19 cellular contexts compared by ENCODE assay signal in genomic region chr1:4308826-4309225, GRCh38.
"Had no signal": no experiment of that assay in that cellular context is flagged by ENCODE, and none has a peak within 500 bp of the region (broad histone marks: within the 10 kb centered on the region; RNA-seq: fewer than 3 reads in every experiment).

No MANE protein-coding gene starts in this region.

- H3K9me2 ChIP-seq: SK-N-SH had no signal

- H3K9me3 ChIP-seq: SK-N-SH had no signal

- DNase-seq: KBM-7, MV-4-11, NCI-H1048, NCI-H1105, NCI-H1417, NCI-H1436 treated with DMSO at 0.1 percent for 48 hours, NCI-H1694, NCI-H187 treated with DMSO at 0.1 percent for 48 hours, NCI-H2029 treated with DMSO at 0.1 percent for 48 hours, NCI-H2227 treated with DMSO at 0.1 percent for 48 hours, NCI-H524 treated with DMSO at 0.1 percent for 48 hours, NCI-H69, NCI-H774, PC-3, SHP77, SK-N-SH, SW 1271 had no signal

- H3K4me2 ChIP-seq: SK-N-SH had no signal

- H3K9ac ChIP-seq: SK-N-SH had no signal

- ATAC-seq: Panc1, PC-3 had no signal

- H3K27ac ChIP-seq: RWPE1 had no signal
